ENCODE assay signal across 8 cellular contexts in the genomic region with DNA sequence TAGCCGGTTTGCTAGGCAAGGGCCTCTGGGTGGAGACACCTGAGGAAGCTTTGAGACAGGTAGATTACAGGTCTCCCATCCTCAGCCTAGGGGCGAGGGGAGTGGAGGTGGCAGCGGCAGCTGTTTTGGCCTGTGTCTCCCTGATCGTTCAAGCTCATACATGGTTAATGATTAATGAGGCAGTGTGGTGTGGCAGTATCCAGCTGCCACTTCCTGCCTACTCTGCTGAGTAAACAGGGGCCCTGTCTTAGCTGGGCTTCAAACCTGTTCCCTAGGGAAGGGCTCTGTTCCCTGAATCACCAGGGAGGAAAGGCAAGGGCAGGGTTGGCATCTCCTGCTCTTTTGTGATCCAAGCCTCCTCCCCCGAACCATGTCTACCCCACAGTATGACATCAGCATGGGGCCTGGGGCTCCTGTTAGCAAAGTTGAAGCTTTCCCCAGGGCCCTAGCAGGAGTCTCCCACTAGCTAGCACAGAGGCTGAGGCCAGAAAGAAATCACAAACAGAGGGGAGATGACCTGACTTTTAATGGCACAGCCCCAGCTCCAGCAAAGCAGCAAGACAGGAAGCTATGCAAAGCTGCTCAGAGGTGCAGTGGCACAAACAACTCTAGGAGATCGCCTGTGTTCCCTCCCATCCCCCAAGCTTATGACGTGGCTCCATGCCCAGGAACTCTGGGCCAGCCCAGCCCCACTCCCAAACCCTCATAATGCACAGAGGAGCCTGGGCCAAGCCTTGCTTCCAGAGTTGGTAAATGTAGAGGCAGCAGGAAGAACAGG. TPM values are rescaled to one million over a fixed set of nuclear protein-coding genes. Genes with fewer than 3 reads are reported as not detected.
DNase-seq lines count a peak whose midpoint lies in the region; ATAC-seq, FAIRE-seq and TF ChIP-seq lines count a peak whose summit lies in the region.

No MANE protein-coding gene starts in this region.

- H3K27ac ChIP-seq in DOHH2 (ENCODE audit: low read depth, low read length) (peak overlapping the region; percentile 98), SK-N-SH (ENCODE audit: low read depth in 2 of 2, low read length in 1 of 2) (peak overlapping the region; percentile 25 to 56; a peak in 3 of 4 replicates), mammary epithelial cell (ENCODE audit: insufficient read depth, low read depth, low read length) (peak overlapping the region; percentile 77), keratinocyte (ENCODE audit: control insufficient read depth, insufficient read depth, low read length) (peak overlapping the region; percentile 88)

- H3K9me2 ChIP-seq in DOHH2 (replicated peaks; ENCODE audit: control insufficient read depth, low read length) (no peaks in the 10 kb centered on the region), SK-N-SH (no peaks in the 10 kb centered on the region)

- TF ChIP-seq EP300 in SK-N-SH (IDR thresholded peaks at IDR 0.05; ENCODE audit: borderline replicate concordance in 1 of 2, low read depth in 1 of 2, low read length in 1 of 2) = no peak

- H3K36me3 ChIP-seq in DOHH2 (ENCODE audit: control insufficient read depth, low read length) (peaks cover 64% of the 10 kb centered on the region), SK-N-SH (replicated peaks in 1 of 2; ENCODE audit: control insufficient read depth in 1 of 2, insufficient read depth in 2 of 2, low read length in 1 of 2) (peaks cover 6 to 16% of the 10 kb centered on the region in 2 experiments), mammary epithelial cell (ENCODE audit: insufficient read depth, low read length) (peaks cover 21% of the 10 kb centered on the region), keratinocyte (ENCODE audit: control insufficient read depth in 2 of 2, extremely low read depth in 1 of 2, insufficient read depth in 2 of 2, low read length in 2 of 2) (peaks cover 31 to 39% of the 10 kb centered on the region in 2 experiments)

- H3K4me3 ChIP-seq in DOHH2 (ENCODE audit: low read length) (peak overlapping the region; percentile 74), SK-N-SH (ENCODE audit: low read depth in 2 of 2, low read length in 1 of 2) (no peak overlapping the region), mammary epithelial cell (replicated peaks in 1 of 3; ENCODE audit: insufficient read depth in 1 of 3, low read depth in 2 of 3, low read length in 3 of 3) (peak overlapping the region in 1 of 3 experiments; percentile 33), keratinocyte (ENCODE audit: control insufficient read depth in 2 of 3, extremely low read depth in 1 of 3, insufficient read depth in 2 of 3, low read depth in 1 of 3, low read length in 3 of 3) (peak overlapping the region; percentile 21 to 43 (median 40))

- peaks cover 18% of the 10 kb centered on the region for H3F3A ChIP-seq in DOHH2 (ENCODE audit: control insufficient read depth, insufficient read depth)
- H3F3A ChIP-seq in SK-N-SH (replicated peaks; ENCODE audit: insufficient read depth) = peaks cover 19% of the 10 kb centered on the region

- CTCF ChIA-PET in SK-N-SH (lab: Yijun Ruan, JAX) = interaction anchor here (0.8 to 3.5 kb wide), 9 partner anchors 19 to 220 kb away, joined by 3 to 19 read pairs (median 4); partner anchors contain the start of gene DNAJB2
- CTCF ChIA-PET in mammary epithelial cell (lab: Charles Lee; ENCODE audit: low non-redundant PET) = interaction anchor here (0.5 to 0.8 kb wide), 2 partner anchors 37 to 355 kb away, joined by 3 to 4 read pairs; no protein-coding TSS in a partner anchor

- DNase-seq in Kasumi-1 (lab: John Stamatoyannopoulos, UW) = peak; percentile 63 to 67
- no peak for DNase-seq in SK-N-SH
- DNase-seq in mammary epithelial cell = peak; percentile 92
- peak; percentile 81 for DNase-seq in keratinocyte (ENCODE audit: low read depth, low spot score)
- peak; percentile 23 for DNase-seq in stimulated activated CD4-positive, alpha-beta T cell treated with anti-CD3 and anti-CD28 coated beads, Interleukin-2, amount 100 ng/mL, for 4 hours (ENCODE audit: low read depth)
- no peak for DNase-seq in HTR-8/SVneo (ENCODE audit: insufficient read length, low spot score)

- TF ChIP-seq CTCF in DOHH2 (IDR thresholded peaks at IDR 0.05; ENCODE audit: low read depth, low read length, poor library complexity, severe bottlenecking) (no peak), SK-N-SH (IDR thresholded peaks at IDR 0.05) (no peak), mammary epithelial cell (conservative IDR thresholded peaks at IDR 0.05 in 1 of 2, IDR thresholded peaks at IDR 0.05 in 1 of 2; ENCODE audit: extremely low read depth in 1 of 2, insufficient read depth in 1 of 2, low read depth in 1 of 2, low read length in 2 of 2) (peak in 1 of 2 donors; percentile 17), keratinocyte (optimal IDR thresholded peaks at IDR 0.05 in 1 of 3, IDR thresholded peaks at IDR 0.05 in 1 of 3, conservative IDR thresholded peaks at IDR 0.05 in 1 of 3; ENCODE audit: extremely low read depth in 1 of 3, insufficient read depth in 2 of 3, low read length in 3 of 3) (peak in 1 of 3 experiments; percentile 11)

- intact Hi-C loops in mammary epithelial cell (cut with micrococcal nuclease) = loop anchor here (1.0 to 2.0 kb wide), 5 partner anchors 20 to 71 kb away; partner anchors contain the start of genes ANKZF1, ATG9A, RETREG2 and ZFAND2B

- H3K9ac ChIP-seq in SK-N-SH = no peak overlapping the region; the same call in 1 of the 2 replicates
- peak overlapping the region; percentile 53 for H3K9ac ChIP-seq in mammary epithelial cell (ENCODE audit: insufficient read depth, low read length)
- H3K9ac ChIP-seq in keratinocyte (ENCODE audit: control insufficient read depth, extremely low read depth, insufficient read depth, low read length) = peak overlapping the region; percentile 69

- ATAC-seq in GM21515 (IDR thresholded peaks at IDR 0.05; ENCODE audit: unreplicated experiment) = peak; percentile 22

- TF ChIP-seq RAD21 in SK-N-SH (IDR thresholded peaks at IDR 0.05; ENCODE audit: low read length) = no peak

- no peak overlapping the region for H2AFZ ChIP-seq in SK-N-SH (ENCODE audit: low read depth)
- H2AFZ ChIP-seq in mammary epithelial cell (ENCODE audit: low read depth, low read length) = no peak overlapping the region
- no peak overlapping the region for H2AFZ ChIP-seq in keratinocyte (ENCODE audit: control insufficient read depth, low read length)

- FAIRE-seq in keratinocyte (lab: Jason Lieb, UNC) = peak; percentile 86
- FAIRE-seq in HTR-8/SVneo (lab: Jason Lieb, UNC) = no peak

- POLR2A ChIA-PET in SK-N-SH (lab: Yijun Ruan, JAX) = interaction anchor here (0.6 to 1.5 kb wide), 3 partner anchors 19 to 1032 kb away, joined by 3 to 6 read pairs (median 3); partner anchors contain the start of genes ANKZF1 and ATG9A

- H4K20me1 ChIP-seq in DOHH2 (ENCODE audit: control insufficient read depth, insufficient read depth, low read depth, low read length) (peaks cover 7% of the 10 kb centered on the region; the same call in 1 of the 2 replicates), SK-N-SH (ENCODE audit: insufficient read depth) (no peaks in the 10 kb centered on the region), mammary epithelial cell (ENCODE audit: insufficient read depth, low read length) (no peaks in the 10 kb centered on the region), keratinocyte (ENCODE audit: control insufficient read depth, extremely low read depth, insufficient read depth, low read length) (peaks cover 5% of the 10 kb centered on the region)

- H3K27me3 ChIP-seq in DOHH2 (ENCODE audit: control insufficient read depth, low read length) = no peaks in the 10 kb centered on the region; the same call in 1 of the 2 replicates
- peaks cover 8% of the 10 kb centered on the region; the same call in 1 of the 2 replicates for H3K27me3 ChIP-seq in SK-N-SH (ENCODE audit: insufficient read depth)
- no peaks in the 10 kb centered on the region for H3K27me3 ChIP-seq in mammary epithelial cell (ENCODE audit: insufficient read depth, low read length)
- no peaks in the 10 kb centered on the region for H3K27me3 ChIP-seq in keratinocyte (ENCODE audit: control insufficient read depth, extremely low read depth, insufficient read depth, low read length)

- no TSS peak for BruUV-seq in mammary epithelial cell (replicated peaks; lab: Mats Ljungman, UMichigan)

- WGBS in SK-N-SH (ENCODE audit: low lambda C conversion rate) = 31% methylated on average over 7 of the region's 7 CpGs
- 3% methylated on average over 7 of the region's 7 CpGs for WGBS in mammary epithelial cell (ENCODE audit: low coverage, missing lambda C conversion rate)

- no peaks in the 10 kb centered on the region for H3K9me3 ChIP-seq in DOHH2 (ENCODE audit: control insufficient read depth, insufficient read depth, low read length)
- H3K9me3 ChIP-seq in SK-N-SH = no peaks in the 10 kb centered on the region
- no peaks in the 10 kb centered on the region for H3K9me3 ChIP-seq in mammary epithelial cell (replicated peaks; ENCODE audit: insufficient read depth, low read length)
- no peaks in the 10 kb centered on the region for H3K9me3 ChIP-seq in keratinocyte (ENCODE audit: control insufficient read depth, low read depth, low read length)

- H3K4me2 ChIP-seq in DOHH2 (ENCODE audit: low read length) (peak overlapping the region; percentile 97), SK-N-SH (peak overlapping the region; percentile 34; the same call in 1 of the 2 replicates), mammary epithelial cell (ENCODE audit: insufficient read depth, low read depth, low read length) (peak overlapping the region; percentile 81), keratinocyte (ENCODE audit: control insufficient read depth, extremely low read depth, insufficient read depth, low read depth, low read length) (peak overlapping the region; percentile 78)

- no peaks in the 10 kb centered on the region for H3K9me1 ChIP-seq in keratinocyte (ENCODE audit: control insufficient read depth, extremely low read depth, insufficient read depth, low read length)

- in situ Hi-C loops in mammary epithelial cell (cut with MboI; ENCODE audit: low sequenced_read_pairs in 2 of 2) = no loop called here

- H3K4me1 ChIP-seq in DOHH2 (ENCODE audit: control insufficient read depth, low read length) (peaks cover 81% of the 10 kb centered on the region), SK-N-SH (ENCODE audit: control insufficient read depth in 1 of 2, insufficient read depth in 2 of 2, low read depth in 1 of 2, low read length in 1 of 2) (peaks cover 19 to 37% of the 10 kb centered on the region in 2 experiments), mammary epithelial cell (ENCODE audit: insufficient read depth, low read length) (peaks cover 71% of the 10 kb centered on the region), keratinocyte (ENCODE audit: control insufficient read depth, extremely low read depth, insufficient read depth, low read length) (peaks cover 65% of the 10 kb centered on the region)

- H3K79me2 ChIP-seq in DOHH2 (ENCODE audit: control insufficient read depth, low read length) (peaks cover 75% of the 10 kb centered on the region), SK-N-SH (ENCODE audit: insufficient read depth) (peaks cover 20% of the 10 kb centered on the region), mammary epithelial cell (ENCODE audit: insufficient read depth, low read length) (peaks cover 72% of the 10 kb centered on the region), keratinocyte (ENCODE audit: control insufficient read depth, insufficient read depth, low read length) (peaks cover 60% of the 10 kb centered on the region)

- dilution Hi-C loops in mammary epithelial cell (cut with HindIII; ENCODE audit: low sequenced_read_pairs) = loop anchor here (5.0 to 25.0 kb wide), 2 partner anchors 93 to 263 kb away; partner anchors contain the start of gene ASIC4
- dilution Hi-C loops in keratinocyte (cut with MboI; ENCODE audit: extremely low pct_ligation_motif_present, low sequenced_read_pairs) = no loop called here

RNA-seq across cellular contexts. Expression of gene TUBA4B, which starts 3.7 kb away (rescaled TPM):
- polyA plus RNA-seq in SK-N-SH (2012; rRNA removed) (0.03 TPM in 1 of 2 replicates, not detected in the other), mammary epithelial cell (0.08 TPM), keratinocyte (0.08 TPM in 1 of 3 replicates, not detected in the others)
- not detected in 2 replicates for polyA plus RNA-seq in SK-N-SH (2012; cell fraction: cytosol; rRNA removed)
- polyA plus RNA-seq in SK-N-SH (2012; cell fraction: nucleus; rRNA removed) = not detected in 2 replicates
- total RNA-seq in mammary epithelial cell = not detected
- polyA minus RNA-seq in mammary epithelial cell (not detected), keratinocyte (not detected in 3 replicates)
- not detected for polyA plus RNA-seq in keratinocyte (2011; ENCODE audit: low read depth)
- 0.05 TPM in 1 of 2 replicates, not detected in the other for polyA plus RNA-seq in keratinocyte (2011; cell fraction: cytosol; rRNA removed)
- polyA plus RNA-seq in keratinocyte (2011; cell fraction: nucleus; rRNA removed) = 0.09 TPM in 1 of 2 replicates, not detected in the other
- not detected in 2 replicates for polyA plus RNA-seq in keratinocyte (2012; ENCODE audit: low replicate concordance)
- polyA minus RNA-seq in keratinocyte (2011; cell fraction: cytosol; rRNA and poly(A)+ RNA removed) = not detected
- not detected in 2 replicates for polyA minus RNA-seq in keratinocyte (2011; cell fraction: nucleus; rRNA and poly(A)+ RNA removed)

RNA-seq across cellular contexts. Expression of gene STK16, which starts 4.1 kb away (rescaled TPM):
- 57.6 and 78.6 TPM in 2 replicates for polyA plus RNA-seq in SK-N-SH (2012; rRNA removed)
- 35.8 and 58.3 TPM in 2 replicates for polyA plus RNA-seq in SK-N-SH (2012; cell fraction: cytosol; rRNA removed)
- 44.7 and 69.1 TPM in 2 replicates for polyA plus RNA-seq in SK-N-SH (2012; cell fraction: nucleus; rRNA removed)
- 10 to 100 TPM; 26.9 to 29.8 TPM for total RNA-seq in mammary epithelial cell
- 53.1 TPM for polyA plus RNA-seq in mammary epithelial cell
- 22.7 TPM for polyA minus RNA-seq in mammary epithelial cell
- polyA plus RNA-seq in keratinocyte = 35.8 to 44.7 TPM (median 40.2 TPM) in 3 replicates
- 8.8 TPM for polyA plus RNA-seq in keratinocyte (2011; ENCODE audit: low read depth)
- 39.1 and 53.2 TPM in 2 replicates for polyA plus RNA-seq in keratinocyte (2011; cell fraction: cytosol; rRNA removed)
- 18.0 and 26.4 TPM in 2 replicates for polyA plus RNA-seq in keratinocyte (2011; cell fraction: nucleus; rRNA removed)
- 25.1 and 33.3 TPM in 2 replicates for polyA plus RNA-seq in keratinocyte (2012; ENCODE audit: low replicate concordance)
- 36.8 to 48.8 TPM (median 38.1 TPM) in 3 replicates for polyA minus RNA-seq in keratinocyte
- polyA minus RNA-seq in keratinocyte (2011; cell fraction: cytosol; rRNA and poly(A)+ RNA removed) = 26.9 TPM
- polyA minus RNA-seq in keratinocyte (2011; cell fraction: nucleus; rRNA and poly(A)+ RNA removed) = 5.2 and 7.5 TPM in 2 replicates

RNA-seq across cellular contexts. Expression of gene GLB1L, which starts 4.1 kb away (rescaled TPM):
- polyA plus RNA-seq in SK-N-SH (2012; rRNA removed) = 11.7 and 14.1 TPM in 2 replicates
- polyA plus RNA-seq in SK-N-SH (2012; cell fraction: cytosol; rRNA removed) = 10.2 and 10.6 TPM in 2 replicates
- polyA plus RNA-seq in SK-N-SH (2012; cell fraction: nucleus; rRNA removed) = 31.5 and 33.0 TPM in 2 replicates
- 10 to 100 TPM in 1 of 2 donors, 1 to 10 TPM in 1; 5.5 to 21.8 TPM for total RNA-seq in mammary epithelial cell
- 6.2 TPM for polyA plus RNA-seq in mammary epithelial cell
- 3.6 TPM for polyA minus RNA-seq in mammary epithelial cell
- 4.3 to 6.9 TPM (median 5.2 TPM) in 3 replicates for polyA plus RNA-seq in keratinocyte
- polyA plus RNA-seq in keratinocyte (2011; ENCODE audit: low read depth) = 0.55 TPM
- polyA plus RNA-seq in keratinocyte (2011; cell fraction: cytosol; rRNA removed) = 2.0 and 2.7 TPM in 2 replicates
- 8.8 and 9.0 TPM in 2 replicates for polyA plus RNA-seq in keratinocyte (2011; cell fraction: nucleus; rRNA removed)
- 1.1 and 4.4 TPM in 2 replicates for polyA plus RNA-seq in keratinocyte (2012; ENCODE audit: low replicate concordance)
- 2.5 to 5.0 TPM (median 3.0 TPM) in 3 replicates for polyA minus RNA-seq in keratinocyte
- polyA minus RNA-seq in keratinocyte (2011; cell fraction: cytosol; rRNA and poly(A)+ RNA removed) = 2.9 TPM
- polyA minus RNA-seq in keratinocyte (2011; cell fraction: nucleus; rRNA and poly(A)+ RNA removed) = 4.2 and 5.8 TPM in 2 replicates

RNA-seq across cellular contexts. Expression of gene TUBA4A, which starts 4.3 kb away (rescaled TPM):
- 4.8 and 6.2 TPM in 2 replicates for polyA plus RNA-seq in SK-N-SH (2012; rRNA removed)
- polyA plus RNA-seq in SK-N-SH (2012; cell fraction: cytosol; rRNA removed) = 1.9 and 3.1 TPM in 2 replicates
- polyA plus RNA-seq in SK-N-SH (2012; cell fraction: nucleus; rRNA removed) = 11.1 and 21.1 TPM in 2 replicates
- 100 to 1,000 TPM; 206 to 209 TPM for total RNA-seq in mammary epithelial cell
- 616 TPM for polyA plus RNA-seq in mammary epithelial cell
- polyA minus RNA-seq in mammary epithelial cell = 360 TPM
- 524 to 819 TPM (median 569 TPM) in 3 replicates for polyA plus RNA-seq in keratinocyte
- polyA plus RNA-seq in keratinocyte (2011; ENCODE audit: low read depth) = 80.1 TPM
- polyA plus RNA-seq in keratinocyte (2011; cell fraction: cytosol; rRNA removed) = 560 and 665 TPM in 2 replicates
- polyA plus RNA-seq in keratinocyte (2011; cell fraction: nucleus; rRNA removed) = 738 and 769 TPM in 2 replicates
- polyA plus RNA-seq in keratinocyte (2012; ENCODE audit: low replicate concordance) = 401 and 544 TPM in 2 replicates
- polyA minus RNA-seq in keratinocyte = 266 to 690 TPM (median 309 TPM) in 3 replicates
- 136 TPM for polyA minus RNA-seq in keratinocyte (2011; cell fraction: cytosol; rRNA and poly(A)+ RNA removed)
- polyA minus RNA-seq in keratinocyte (2011; cell fraction: nucleus; rRNA and poly(A)+ RNA removed) = 115 and 162 TPM in 2 replicates

RNA-seq across cellular contexts. Expression of gene ANKZF1, which starts 19.8 kb away (rescaled TPM):
- polyA plus RNA-seq in SK-N-SH (2012; rRNA removed) (22.3 and 30.8 TPM in 2 replicates), mammary epithelial cell (32.4 TPM), keratinocyte (20.9 to 41.0 TPM (median 35.1 TPM) in 3 replicates)
- 5.8 and 7.0 TPM in 2 replicates for polyA plus RNA-seq in SK-N-SH (2012; cell fraction: cytosol; rRNA removed)
- polyA plus RNA-seq in SK-N-SH (2012; cell fraction: nucleus; rRNA removed) = 153 and 167 TPM in 2 replicates
- total RNA-seq in mammary epithelial cell = 10 to 100 TPM; 29.2 to 52.9 TPM
- polyA minus RNA-seq in mammary epithelial cell (34.0 TPM), keratinocyte (17.4 to 26.8 TPM (median 20.2 TPM) in 3 replicates)
- polyA plus RNA-seq in keratinocyte (2011; ENCODE audit: low read depth) = 47.2 TPM
- polyA plus RNA-seq in keratinocyte (2011; cell fraction: cytosol; rRNA removed) = 10.6 and 11.5 TPM in 2 replicates
- 134 and 151 TPM in 2 replicates for polyA plus RNA-seq in keratinocyte (2011; cell fraction: nucleus; rRNA removed)
- 17.2 and 39.4 TPM in 2 replicates for polyA plus RNA-seq in keratinocyte (2012; ENCODE audit: low replicate concordance)
- 14.4 TPM for polyA minus RNA-seq in keratinocyte (2011; cell fraction: cytosol; rRNA and poly(A)+ RNA removed)
- 27.3 and 35.8 TPM in 2 replicates for polyA minus RNA-seq in keratinocyte (2011; cell fraction: nucleus; rRNA and poly(A)+ RNA removed)

Comparison
In these comparisons a context has a peak if more than half of its experiments do, and no peak if none do; other contexts are left out.
1. H3K27ac ChIP-seq: peak in every context shown above with its lines; median percentile 98 in DOHH2; 88 in keratinocyte; 77 in mammary epithelial cell; 40 in SK-N-SH.
2. H3K4me2 ChIP-seq: peak in every context shown above with its lines; median percentile 97 in DOHH2; 81 in mammary epithelial cell; 78 in keratinocyte; 34 in SK-N-SH.
3. H3K4me3 ChIP-seq: peak in DOHH2 (single experiment) and keratinocyte (3 of 3); none in SK-N-SH (0 of 2).
4. DNase-seq: peak in Kasumi-1 (2 of 2), mammary epithelial cell (single experiment), keratinocyte (single experiment) and stimulated activated CD4-positive, alpha-beta T cell treated with anti-CD3 and anti-CD28 coated beads, Interleukin-2, amount 100 ng/mL, for 4 hours (single experiment); none in SK-N-SH (single experiment) and HTR-8/SVneo (single experiment).